ENCODE assay signal across 28 cellular contexts in genomic region chr2:134462275-134462674, GRCh38.
"Had no signal": no experiment of that assay in that cellular context is flagged by ENCODE, and none has a peak within 500 bp of the region (broad histone marks: within the 10 kb centered on the region; RNA-seq: fewer than 3 reads in every experiment).

No MANE protein-coding gene starts in this region.

- H2AFZ ChIP-seq: PC-9 had no signal

- H3K4me1 Mint-ChIP-seq: activated CD4-positive, alpha-beta memory T cell treated with anti-CD3 and anti-CD28 coated beads, Interleukin-2, amount 10 ng/mL, durations not matched to agents 7 days and 5 days; activated naive CD8-positive, alpha-beta T cell treated with anti-CD3 and anti-CD28 coated beads for 36 hours; activated T-helper 17 cell treated with anti-CD3 and anti-CD28 coated beads, Interleukin-2, amount 50 U/mL, for 72 hours had no signal

- H3K4me2 ChIP-seq: PC-9 had no signal

- H3K4me3 ChIP-seq: K562, PC-9 had no signal

- ATAC-seq: activated T-cell treated with anti-CD3 and anti-CD28 coated beads, Interleukin-2, amount 50 U/mL, for 72 hours; activated T-helper 17 cell treated with anti-CD3 and anti-CD28 coated beads, Interleukin-2, amount 50 U/mL, for 72 hours; K562; Right ventricle myocardium inferior; SK-N-SH treated with all-trans-retinoic acid at 6 μM for 48 hours had no signal

- H3K36me3 ChIP-seq: WERI-Rb-1 had no signal

- H3K4me3 Mint-ChIP-seq: activated CD4-positive, alpha-beta memory T cell treated with anti-CD3 and anti-CD28 coated beads, Interleukin-2, amount 10 ng/mL, durations not matched to agents 7 days and 5 days; activated naive CD8-positive, alpha-beta T cell treated with anti-CD3 and anti-CD28 coated beads for 36 hours; activated T-cell treated with anti-CD3 and anti-CD28 coated beads, Interleukin-2, amount 50 U/mL, for 72 hours; activated T-helper 17 cell treated with anti-CD3 and anti-CD28 coated beads, Interleukin-2, amount 50 U/mL, for 72 hours had no signal

- DNase-seq: activated CD4-positive, alpha-beta T cell treated with anti-CD3 and anti-CD28 coated beads for 1 hour; activated CD4-positive, alpha-beta T cell treated with anti-CD3 and anti-CD28 coated beads for 48 hours; activated CD4-positive, CD25-positive, alpha-beta regulatory T cell; activated effector memory CD4-positive, alpha-beta T cell treated with anti-CD3 and anti-CD28 coated beads, Interleukin-2, amount 50 U/mL, for 16 hours; activated naive CD4-positive, alpha-beta T cell; activated naive CD4-positive, alpha-beta T cell treated with anti-CD3 and anti-CD28 coated beads, Interleukin-2, amount 50 U/mL, for 16 hours; activated naive CD8-positive, alpha-beta T cell treated with anti-CD3 and anti-CD28 coated beads for 36 hours; activated T-cell treated with anti-CD3 and anti-CD28 coated beads, Interleukin-2, amount 50 U/mL, for 1 hour; activated T-cell treated with anti-CD3 and anti-CD28 coated beads, Interleukin-2, amount 50 U/mL, for 72 hours; amniotic stem cell; aorta; NCI-H1105; NCI-H1436; NCI-H1694; NCI-H1930; NCI-H345; NCI-H524 treated with DMSO at 0.1 percent for 48 hours; PC-9; SIG-M5; T-helper 1 cell; T1000; WERI-Rb-1 had no signal

- H3K27ac Mint-ChIP-seq: activated CD4-positive, alpha-beta memory T cell treated with anti-CD3 and anti-CD28 coated beads, Interleukin-2, amount 10 ng/mL, durations not matched to agents 7 days and 5 days; activated naive CD8-positive, alpha-beta T cell treated with anti-CD3 and anti-CD28 coated beads for 36 hours; activated T-cell treated with anti-CD3 and anti-CD28 coated beads, Interleukin-2, amount 50 U/mL, for 72 hours; activated T-helper 17 cell treated with anti-CD3 and anti-CD28 coated beads, Interleukin-2, amount 50 U/mL, for 72 hours had no signal

- H3K27me3 Mint-ChIP-seq: activated CD4-positive, alpha-beta memory T cell treated with anti-CD3 and anti-CD28 coated beads, Interleukin-2, amount 10 ng/mL, durations not matched to agents 7 days and 5 days; activated naive CD8-positive, alpha-beta T cell treated with anti-CD3 and anti-CD28 coated beads for 36 hours; activated T-helper 17 cell treated with anti-CD3 and anti-CD28 coated beads, Interleukin-2, amount 50 U/mL, for 72 hours had no signal

- H3K36me3 Mint-ChIP-seq: activated naive CD8-positive, alpha-beta T cell treated with anti-CD3 and anti-CD28 coated beads for 36 hours had no signal

- H3K9me3 Mint-ChIP-seq: activated CD4-positive, alpha-beta memory T cell treated with anti-CD3 and anti-CD28 coated beads, Interleukin-2, amount 10 ng/mL, durations not matched to agents 7 days and 5 days; activated naive CD8-positive, alpha-beta T cell treated with anti-CD3 and anti-CD28 coated beads for 36 hours; activated T-cell treated with anti-CD3 and anti-CD28 coated beads, Interleukin-2, amount 50 U/mL, for 72 hours; activated T-helper 17 cell treated with anti-CD3 and anti-CD28 coated beads, Interleukin-2, amount 50 U/mL, for 72 hours had no signal

- H3K27ac ChIP-seq: PC-9, RWPE1, WERI-Rb-1 had no signal
